In the genomic region with DNA sequence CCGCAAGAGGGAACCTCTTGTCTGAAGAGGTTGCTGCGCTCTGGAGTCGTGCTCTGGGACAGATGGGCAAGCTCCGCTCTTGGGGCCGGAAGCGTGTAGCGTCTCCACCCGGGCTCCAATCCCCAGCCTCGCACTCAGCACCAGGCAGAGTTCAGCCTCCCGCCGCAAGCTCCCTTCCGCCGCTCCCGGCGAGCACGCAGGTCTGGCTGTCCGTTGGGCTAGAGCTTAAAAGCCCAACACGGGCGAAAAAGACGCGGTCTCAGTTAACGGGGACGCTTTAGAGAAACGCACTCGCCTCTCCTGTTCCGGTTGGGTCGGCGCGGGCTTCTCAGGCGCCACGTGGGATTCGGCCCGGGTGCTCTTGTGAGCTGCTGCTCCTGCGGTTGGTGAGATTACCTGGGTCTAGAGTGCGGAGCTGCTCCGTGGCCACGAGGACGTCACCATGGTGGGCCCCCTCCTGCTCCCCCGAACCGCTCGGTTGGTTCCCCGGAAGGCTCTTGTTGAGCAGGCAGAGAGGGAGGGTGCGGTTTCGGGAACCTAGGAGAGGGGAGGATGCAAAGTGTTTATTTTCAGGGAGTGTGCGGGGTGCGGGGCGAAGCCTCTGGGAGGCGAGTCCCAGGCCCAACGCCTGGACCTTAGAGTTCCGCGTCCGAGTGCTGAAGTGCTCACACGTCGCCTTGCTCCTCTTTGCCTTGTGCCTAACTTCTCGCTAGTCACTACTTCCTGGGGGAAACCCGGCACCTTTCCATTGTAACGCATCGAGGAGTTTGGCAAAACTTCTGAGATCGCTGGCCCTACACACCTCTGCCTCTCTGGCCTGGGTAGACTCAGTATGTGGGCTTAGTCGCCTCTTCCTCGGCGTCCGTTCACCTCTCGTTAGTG, we compare ENCODE assay signal across 8 cellular contexts. TPM values are rescaled to one million over a fixed set of nuclear protein-coding genes. Genes with fewer than 3 reads are reported as not detected.
A peak's percentile ranks its signal among the peaks of the same experiment; 100 is the strongest.
DNase-seq lines count a peak whose midpoint lies in the region; ATAC-seq and TF ChIP-seq lines count a peak whose summit lies in the region.

TMA16 (plus strand) TSS at position 331 of the 882 bp plus-strand sequence; CDS start at position 443, 112 bp downstream.

- BruUV-seq in Calu3 (replicated peaks; lab: Mats Ljungman, UMichigan) = TSS peak; percentile 53

- DNase-seq in Calu3 (peak; percentile 82), activated T-cell treated with anti-CD3 and anti-CD28 coated beads for 1 hour (ENCODE audit: low read depth) (peak; percentile 63), epidermal melanocyte (ENCODE audit: insufficient read length, low spot score) (peak; percentile 71)
- peak; percentile 40 to 50 for DNase-seq in stimulated activated CD8-positive, alpha-beta memory T cell treated with anti-CD3 and anti-CD28 coated beads, Interleukin-4, amount 100 ng/mL, for 1 hour (ENCODE audit: low read depth in 2 of 2, low spot score in 1 of 2)

- peak within 1 kb of the TSS; percentile 99 for H3K4me3 Mint-ChIP-seq in Calu3 (ENCODE audit: low read depth, unreplicated experiment)

- no peaks in the 10 kb centered on the region for H3K27me3 Mint-ChIP-seq in Calu3 (ENCODE audit: unreplicated experiment)

- CTCF ChIA-PET in Calu3 (lab: Charles Lee) = interaction anchor here (1.2 kb wide), 2 partner anchors 162 to 997 kb away, joined by 5 to 6 read pairs; partner anchors contain the start of gene NPY1R

- H3K27me3 ChIP-seq in HUES6 (ENCODE audit: control insufficient read depth, insufficient read depth, low read length) (no peaks in the 10 kb centered on the region), OCI-LY3 (ENCODE audit: low read depth, low read length) (no peaks in the 10 kb centered on the region), mononuclear cell (ENCODE audit: insufficient read depth, low read length) (no peaks in the 10 kb centered on the region)

- ATAC-seq in GM21423 (IDR thresholded peaks at IDR 0.05; ENCODE audit: unreplicated experiment) = peak; percentile 87

- peaks cover 56% of the 10 kb centered on the region for H3K79me2 ChIP-seq in OCI-LY3 (ENCODE audit: low read length)

- peak within 1 kb of the TSS; percentile 37 for H2AFZ ChIP-seq in OCI-LY3 (ENCODE audit: low read depth, low read length)

- peak within 1 kb of the TSS; percentile 99 for H3K27ac Mint-ChIP-seq in Calu3 (ENCODE audit: unreplicated experiment)

- H4K20me1 ChIP-seq in OCI-LY3 (ENCODE audit: insufficient read depth, low read length) = peaks cover 25% of the 10 kb centered on the region

- H3K4me3 ChIP-seq in HUES6 (ENCODE audit: low read depth, low read length) = peak within 1 kb of the TSS; percentile 92
- H3K4me3 ChIP-seq in OCI-LY3 (ENCODE audit: low read length) = peak within 1 kb of the TSS; percentile 80
- peak within 1 kb of the TSS; percentile 75 for H3K4me3 ChIP-seq in mononuclear cell (ENCODE audit: low read length)

- peaks cover 12% of the 10 kb centered on the region for H3K36me3 ChIP-seq in HUES6 (ENCODE audit: control insufficient read depth, insufficient read depth, low read length)
- H3K36me3 ChIP-seq in OCI-LY3 (replicated peaks; ENCODE audit: low read depth, low read length) = peaks cover 22% of the 10 kb centered on the region

- peaks cover 15% of the 10 kb centered on the region for H3K4me1 Mint-ChIP-seq in Calu3 (ENCODE audit: low read depth, unreplicated experiment)

- H3K9me3 Mint-ChIP-seq in Calu3 (ENCODE audit: low read depth, unreplicated experiment) = no peaks in the 10 kb centered on the region

- H3K9me3 ChIP-seq in HUES6 (ENCODE audit: control insufficient read depth, insufficient read depth, low read depth, low read length) = no peaks in the 10 kb centered on the region
- 0 out of 2 replicates have a peak, but pooled peaks cover 5% of the 10 kb centered on the region for H3K9me3 ChIP-seq in OCI-LY3 (ENCODE audit: insufficient read depth, low read length)
- no peaks in the 10 kb centered on the region for H3K9me3 ChIP-seq in mononuclear cell (ENCODE audit: low read depth, low read length)

- H3K4me2 ChIP-seq in OCI-LY3 (ENCODE audit: low read length) = peak within 1 kb of the TSS; percentile 90

- H3K36me3 Mint-ChIP-seq in Calu3 (ENCODE audit: insufficient read depth, unreplicated experiment) = peaks cover 30% of the 10 kb centered on the region

- H3K9ac ChIP-seq in HUES6 (ENCODE audit: low read length) = peak within 1 kb of the TSS; percentile 99
- H3K9ac ChIP-seq in OCI-LY3 (ENCODE audit: low read length) = peak within 1 kb of the TSS; percentile 91

- no peak for TF ChIP-seq CTCF in Calu3 (IDR thresholded peaks at IDR 0.05; ENCODE audit: unreplicated experiment)
- TF ChIP-seq CTCF in OCI-LY3 (IDR thresholded peaks at IDR 0.05; ENCODE audit: low read depth, low read length) = no peak

- H3K27ac ChIP-seq in HUES6 (ENCODE audit: low read depth, low read length) (peak within 1 kb of the TSS; percentile 97), OCI-LY3 (ENCODE audit: low read length) (peak within 1 kb of the TSS; percentile 87)

- intact Hi-C loops in Calu3 (cut with micrococcal nuclease; ENCODE audit: unreplicated experiment) = loop anchor here (2.0 to 5.0 kb wide), 5 partner anchors 48 to 332 kb away; partner anchors contain the start of gene NPY1R

- H3K4me1 ChIP-seq in HUES6 (ENCODE audit: control insufficient read depth, insufficient read depth, low read length) = peaks cover 6% of the 10 kb centered on the region; the same call in 1 of the 2 replicates
- H3K4me1 ChIP-seq in OCI-LY3 (ENCODE audit: low read length) = peaks cover 30% of the 10 kb centered on the region
- H3K4me1 ChIP-seq in mononuclear cell (ENCODE audit: insufficient read depth, low read length) = peaks cover 21% of the 10 kb centered on the region

RNA-seq across cellular contexts. Expression of gene TMA16, which starts in this region (rescaled TPM):
- 34.5 and 44.1 TPM in 2 replicates for total RNA-seq in Calu3 (2022)
- total RNA-seq in mononuclear cell = 7.6 TPM

Comparison
In these comparisons a context has a peak if more than half of its experiments do, and no peak if none do; other contexts are left out.
1. Peak in every context shown above with its lines: DNase-seq, ATAC-seq, H3K4me3 ChIP-seq and H3K27ac ChIP-seq.